22 cellular contexts compared by ENCODE assay signal in the genomic region with DNA sequence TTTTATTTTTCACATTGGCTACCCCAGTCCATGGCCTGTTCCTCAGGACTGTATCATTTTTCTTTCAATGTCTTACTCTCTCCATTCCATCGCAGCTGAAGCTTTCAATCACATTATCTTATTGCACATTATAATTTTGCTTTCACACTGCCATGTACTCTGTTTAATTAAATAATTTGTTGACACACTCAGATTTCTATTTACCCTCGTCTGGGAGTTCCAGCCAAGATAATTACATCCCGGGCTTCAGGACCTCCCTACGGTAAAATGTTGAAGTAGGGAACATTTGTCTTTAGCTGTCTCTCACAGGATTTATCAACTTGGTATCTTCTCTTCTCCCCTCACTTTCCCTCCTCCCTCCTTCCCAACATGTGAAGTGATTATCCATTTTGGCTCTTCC.
"Had no signal": no experiment of that assay in that cellular context is flagged by ENCODE, and none has a peak within 500 bp of the region (broad histone marks: within the 10 kb centered on the region; RNA-seq: fewer than 3 reads in every experiment).

No MANE protein-coding gene starts in this region.

- H3K36me3 Mint-ChIP-seq: memory B cell; natural killer cell treated with Interleukin-12 subunit alpha and Interleukin-12 subunit beta and Interleukin-15 and Interleukin-18, amount 100 ng/mL, for 72 hours; stimulated activated effector memory CD8-positive, alpha-beta T cell treated with anti-CD3 and anti-CD28 coated beads, Interleukin-12 subunit alpha, Interleukin-12 subunit beta, amount 100 ng/mL, for 72 hours; type B pancreatic cell had no signal

- H3K27me3 ChIP-seq: esophagus squamous epithelium, gastroesophageal sphincter, right lobe of liver, suprapubic skin, thyroid gland had no signal

- H3K4me3 ChIP-seq: esophagus squamous epithelium, gastroesophageal sphincter, left ventricle myocardium inferior, lower lobe of right lung, prostate gland, right lobe of liver, suprapubic skin, thyroid gland had no signal

- H3K36me3 ChIP-seq: esophagus squamous epithelium, gastroesophageal sphincter, left ventricle myocardium inferior, lower lobe of right lung, prostate gland, right lobe of liver, suprapubic skin, thyroid gland had no signal

- H3K27ac ChIP-seq: epithelial cell of prostate, esophagus squamous epithelium, gastroesophageal sphincter, left ventricle myocardium inferior, lower lobe of right lung, parathyroid adenoma, prostate gland, right lobe of liver, suprapubic skin, thyroid gland had no signal

- H3K9ac ChIP-seq: parathyroid adenoma had no signal

- H3K4me1 ChIP-seq: esophagus squamous epithelium, gastroesophageal sphincter, left ventricle myocardium inferior, lower lobe of right lung, parathyroid adenoma, prostate gland, right lobe of liver, suprapubic skin, thyroid gland had no signal

- H3K9me3 ChIP-seq: esophagus squamous epithelium, gastroesophageal sphincter, left ventricle myocardium inferior, lower lobe of right lung, prostate gland, right lobe of liver, suprapubic skin, thyroid gland had no signal

- H3K4me1 Mint-ChIP-seq: memory B cell; stimulated activated effector memory CD8-positive, alpha-beta T cell treated with anti-CD3 and anti-CD28 coated beads, Interleukin-12 subunit alpha, Interleukin-12 subunit beta, amount 100 ng/mL, for 72 hours had no signal

- H3K4me3 Mint-ChIP-seq: memory B cell; natural killer cell treated with Interleukin-12 subunit alpha and Interleukin-12 subunit beta and Interleukin-15 and Interleukin-18, amount 100 ng/mL, for 72 hours; stimulated activated effector memory CD8-positive, alpha-beta T cell treated with anti-CD3 and anti-CD28 coated beads, Interleukin-12 subunit alpha, Interleukin-12 subunit beta, amount 100 ng/mL, for 72 hours; type B pancreatic cell had no signal

- H3K9me3 Mint-ChIP-seq: memory B cell; natural killer cell treated with Interleukin-12 subunit alpha and Interleukin-12 subunit beta and Interleukin-15 and Interleukin-18, amount 100 ng/mL, for 72 hours; type B pancreatic cell had no signal

- DNase-seq: effector memory CD4-positive, alpha-beta T cell; esophagus squamous epithelium; foreskin fibroblast; glutamatergic neuron; islet precursor cell; left ventricle myocardium inferior; lower lobe of right lung; midbrain; right lobe of liver; stimulated activated CD4-positive, alpha-beta T cell treated with anti-CD3 and anti-CD28 coated beads, Interleukin-4, amount 100 ng/mL, for 1 hour; stimulated activated CD8-positive, alpha-beta memory T cell treated with anti-CD3 and anti-CD28 coated beads, Interleukin-4, amount 100 ng/mL, for 48 hours; stimulated activated naive CD8-positive, alpha-beta T cell treated with anti-CD3 and anti-CD28 coated beads, Interleukin-15, Interleukin-2, amounts not matched to agents 100 U/mL and 50 U/mL, for 24 hours; thyroid gland had no signal

- H3K27ac Mint-ChIP-seq: memory B cell; natural killer cell treated with Interleukin-12 subunit alpha and Interleukin-12 subunit beta and Interleukin-15 and Interleukin-18, amount 100 ng/mL, for 72 hours; stimulated activated effector memory CD8-positive, alpha-beta T cell treated with anti-CD3 and anti-CD28 coated beads, Interleukin-12 subunit alpha, Interleukin-12 subunit beta, amount 100 ng/mL, for 72 hours; type B pancreatic cell had no signal
